In genomic region chr12:57983150-57983857, GRCh38 we compare ENCODE assay signal across 8 cellular contexts. TPM values are rescaled to one million over a fixed set of nuclear protein-coding genes. Genes with fewer than 3 reads are reported as not detected.
DNase-seq lines count a peak whose midpoint lies in the region; ATAC-seq and TF ChIP-seq lines count a peak whose summit lies in the region.

No MANE protein-coding gene starts in this region.

- intact Hi-C loops in breast epithelium (cut with DNase I; ENCODE audit: low total_unique reads), result no loop called here

- no peak overlapping the region for H2BK120ac ChIP-seq in mesenchymal stem cell (ENCODE audit: low read depth, low read length)

- no peaks in the 10 kb centered on the region for H3K9me3 ChIP-seq in BE2C
- no peaks in the 10 kb centered on the region for H3K9me3 ChIP-seq in breast epithelium
- H3K9me3 ChIP-seq in mesenchymal stem cell (ENCODE audit: control insufficient read depth, low read length), result no peaks in the 10 kb centered on the region

- H3K79me1 ChIP-seq in mesenchymal stem cell (replicated peaks; ENCODE audit: low read length, poor library complexity, severe bottlenecking), result no peaks in the 10 kb centered on the region

- TF ChIP-seq POLR2A in breast epithelium (IDR thresholded peaks at IDR 0.05), result no peak

- no peak overlapping the region for H2AFZ ChIP-seq in mesenchymal stem cell (ENCODE audit: low read depth, low read length)

- no peak overlapping the region for H2AK5ac ChIP-seq in mesenchymal stem cell (ENCODE audit: low read length, severe bottlenecking)

- H3K4me1 ChIP-seq in BE2C (no peaks in the 10 kb centered on the region), breast epithelium (no peaks in the 10 kb centered on the region), mesenchymal stem cell (ENCODE audit: control insufficient read depth, insufficient read depth, low read depth, low read length) (no peaks in the 10 kb centered on the region)

- no peak overlapping the region for H3K4me2 ChIP-seq in mesenchymal stem cell (ENCODE audit: low read length, poor library complexity, severe bottlenecking)

- H3K4ac ChIP-seq in mesenchymal stem cell (ENCODE audit: low read depth in 1 of 2, low read length in 2 of 2), result no peak overlapping the region

- peak; percentile 68 for TF ChIP-seq CTCF in BE2C (IDR thresholded peaks at IDR 0.05; ENCODE audit: low read depth, low read length)
- peak; percentile 38 for TF ChIP-seq CTCF in GM12864 (IDR thresholded peaks at IDR 0.05; ENCODE audit: low read depth, low read length, missing control alignments)
- TF ChIP-seq CTCF in breast epithelium (IDR thresholded peaks at IDR 0.05), result peak in 2 of 3 donors; percentile 59 to 65

- ATAC-seq in GM21723 (IDR thresholded peaks at IDR 0.05; ENCODE audit: unreplicated experiment), result no peak

- no peak overlapping the region for H3K9ac ChIP-seq in mesenchymal stem cell (ENCODE audit: low read length)

- no peak overlapping the region for H2BK15ac ChIP-seq in mesenchymal stem cell (ENCODE audit: low read depth, poor library complexity, severe bottlenecking)

- no peak overlapping the region for H4K8ac ChIP-seq in mesenchymal stem cell (ENCODE audit: low read length)

- no peak overlapping the region for H3K18ac ChIP-seq in mesenchymal stem cell (ENCODE audit: low read depth in 1 of 2, low read length in 2 of 2)

- H3K27me3 ChIP-seq in BE2C (peaks cover 11% of the 10 kb centered on the region; the same call in 1 of the 2 replicates), breast epithelium (no peaks in the 10 kb centered on the region), mesenchymal stem cell (ENCODE audit: control insufficient read depth in 1 of 2, insufficient read depth in 1 of 2, low read length in 2 of 2) (peaks cover 0 to 3% of the 10 kb centered on the region in 2 experiments)

- H3K27ac ChIP-seq in breast epithelium (no peak overlapping the region), mesenchymal stem cell (ENCODE audit: low read length, poor library complexity, severe bottlenecking) (no peak overlapping the region)

- H3K14ac ChIP-seq in mesenchymal stem cell (ENCODE audit: low read length in 2 of 2), result no peak overlapping the region

- no peak overlapping the region for H2BK5ac ChIP-seq in mesenchymal stem cell (ENCODE audit: low read depth, low read length, poor library complexity, severe bottlenecking)

- H3K36me3 ChIP-seq in BE2C (no peaks in the 10 kb centered on the region), breast epithelium (no peaks in the 10 kb centered on the region), mesenchymal stem cell (ENCODE audit: control insufficient read depth in 1 of 2, insufficient read depth in 2 of 2, low read depth in 1 of 2, low read length in 2 of 2) (no peaks in the 10 kb centered on the region)

- DNase-seq in BE2C (peak; percentile 45), GM12864 (ENCODE audit: low read depth) (no peak), NCI-H510A treated with DMSO at 0.1 percent for 48 hours (lab: John Stamatoyannopoulos, UW) (peak; percentile 71), breast epithelium (ENCODE audit: low spot score in 2 of 2) (no peak), mesenchymal stem cell (peak; percentile 64), activated gamma-delta T cell (lab: John Stamatoyannopoulos, UW) (no peak)
- DNase-seq in effector CD4-positive, alpha-beta T cell, result no peak

- no peak overlapping the region for H2BK12ac ChIP-seq in mesenchymal stem cell (ENCODE audit: low read length in 2 of 2)

- WGBS in mesenchymal stem cell, result 74% methylated on average over 4 of the region's 6 CpGs

- H3K4me3 ChIP-seq in BE2C (ENCODE audit: low read depth, low read length), result no peak overlapping the region
- H3K4me3 ChIP-seq in GM12864 (ENCODE audit: low read depth, low read length), result no peak overlapping the region
- no peak overlapping the region for H3K4me3 ChIP-seq in breast epithelium
- H3K4me3 ChIP-seq in mesenchymal stem cell (ENCODE audit: insufficient read depth in 1 of 2, low read depth in 1 of 2, low read length in 2 of 2), result no peak overlapping the region

- H3K23ac ChIP-seq in mesenchymal stem cell (ENCODE audit: low read length in 2 of 2), result no peak overlapping the region

- H4K91ac ChIP-seq in mesenchymal stem cell (ENCODE audit: low read length), result no peak overlapping the region

RNA-seq across cellular contexts. Expression of gene ATP23, which starts 41.9 kb away (rescaled TPM):
- 3.5 TPM for polyA plus RNA-seq in BE2C (2012; ENCODE audit: insufficient read depth, insufficient read length, low read depth)
- total RNA-seq in breast epithelium, result 10 to 100 TPM in 2 of 3 donors, 1 to 10 TPM in 1; 6.4 to 33.1 (median 13.4) TPM
- polyA plus RNA-seq in mesenchymal stem cell (2013, experiment 1 of 2), result 6.5 TPM
- 5.7 TPM for polyA plus RNA-seq in mesenchymal stem cell (2013, experiment 2 of 2)

Comparison
In these comparisons a context has a peak if more than half of its experiments do, and no peak if none do; other contexts are left out.
1. DNase-seq: peak in BE2C (single experiment), NCI-H510A treated with DMSO at 0.1 percent for 48 hours (single experiment) and mesenchymal stem cell (single experiment); none in GM12864 (single experiment), breast epithelium (0 of 2), activated gamma-delta T cell (single experiment) and effector CD4-positive, alpha-beta T cell (single experiment).
2. Peak in every context shown above with its lines, with median percentiles within 50 percentile points of each other: CTCF ChIP-seq.